Comparison of ENCODE assay signal across 14 cellular contexts in the genomic region with DNA sequence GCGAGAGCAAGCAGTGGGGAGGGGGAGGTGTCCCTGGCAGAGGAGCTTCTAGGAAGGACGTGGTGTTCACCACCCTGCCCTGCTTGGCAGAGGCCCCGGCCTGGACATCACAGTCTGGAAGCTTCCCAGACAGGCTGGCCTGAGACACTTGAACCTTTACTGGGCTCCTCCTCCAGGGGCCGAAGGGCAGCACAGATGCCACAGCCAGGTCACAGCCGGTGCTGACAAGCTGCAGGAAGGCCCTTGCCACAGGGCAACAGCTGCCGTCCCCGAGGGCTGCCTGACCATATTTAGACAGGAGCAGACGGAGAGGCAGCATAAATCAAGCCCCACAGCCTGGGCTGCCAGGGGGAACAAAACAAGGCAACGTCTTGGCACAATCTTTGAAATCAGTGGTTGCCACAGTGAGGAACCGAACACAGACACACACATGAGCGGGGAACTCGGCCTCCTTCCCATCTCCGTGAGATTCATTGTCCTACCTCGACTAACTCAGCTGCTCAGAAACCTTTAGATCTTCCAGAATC. TPM values are rescaled to one million over a fixed set of nuclear protein-coding genes. Genes with fewer than 3 reads are reported as not detected.
A peak's percentile ranks its signal among the peaks of the same experiment; 100 is the strongest.
DNase-seq lines count a peak whose midpoint lies in the region; ATAC-seq and TF ChIP-seq lines count a peak whose summit lies in the region.
"Had no signal": no experiment of that assay in that cellular context is flagged by ENCODE, and none has a peak within 500 bp of the region (broad histone marks: within the 10 kb centered on the region; RNA-seq: fewer than 3 reads in every experiment).

No MANE protein-coding gene starts in this region.

- H3K4me3 ChIP-seq in Panc1 (ENCODE audit: low read depth in 2 of 2, low read length in 2 of 2) (no peak overlapping the region), psoas muscle (no peak overlapping the region)

- H3K27ac ChIP-seq in Panc1 (ENCODE audit: low read length) (no peak overlapping the region), psoas muscle (peak overlapping the region; percentile 33)

- H3K36me3 ChIP-seq in Panc1 (ENCODE audit: control insufficient read depth, insufficient read depth, low read length) (no peaks in the 10 kb centered on the region), psoas muscle (ENCODE audit: insufficient read depth in 1 of 2, low read depth in 1 of 2) (no peaks in the 10 kb centered on the region)

- H3K4me1 ChIP-seq in Panc1 (ENCODE audit: control insufficient read depth, insufficient read depth, low read length) (no peaks in the 10 kb centered on the region), psoas muscle (no peaks in the 10 kb centered on the region)

- TF ChIP-seq CTCF in Panc1 (IDR thresholded peaks at IDR 0.05) (no peak), psoas muscle (IDR thresholded peaks at IDR 0.05) (no peak)

- H3K9me3 ChIP-seq in Panc1 (ENCODE audit: control insufficient read depth, insufficient read depth, low read depth, low read length) (no peaks in the 10 kb centered on the region), psoas muscle (no peaks in the 10 kb centered on the region)

- intact Hi-C loops in Panc1 (cut with micrococcal nuclease; ENCODE audit: unreplicated experiment): no loop called here
- intact Hi-C loops in left cardiac atrium (cut with DNase I): no loop called here
- intact Hi-C loops in psoas muscle (cut with DNase I): no loop called here

- POLR2A ChIA-PET in Panc1 (lab: Charles Lee): no interaction called here
- POLR2A ChIA-PET in HEK293T (lab: Yijun Ruan, JAX): no interaction called here

- in situ Hi-C loops in Panc1 (cut with HindIII; ENCODE audit: low pct_unique_long_range_greater_than_20kb, low sequenced_read_pairs): no loop called here

- CTCF ChIA-PET in Panc1 (lab: Charles Lee): no interaction called here
- CTCF ChIA-PET in HEK293T (lab: Yijun Ruan, JAX): no interaction called here

- no peaks in the 10 kb centered on the region for H3K27me3 ChIP-seq in Panc1 (ENCODE audit: control insufficient read depth, insufficient read depth, low read length)
- no peaks in the 10 kb centered on the region for H3K27me3 ChIP-seq in psoas muscle (ENCODE audit: insufficient read depth in 3 of 3, low read length in 2 of 3)

- ATAC-seq in Panc1: peak; percentile 64
- peak; percentile 59 to 82 for ATAC-seq in left cardiac atrium
- ATAC-seq in psoas muscle: peak; percentile 86 to 95 (median 94)
- no peak for ATAC-seq in GM18498 (IDR thresholded peaks at IDR 0.05; ENCODE audit: unreplicated experiment)
- ATAC-seq: activated CD8-positive, alpha-beta T cell treated with anti-CD3 and anti-CD28 coated beads, Interleukin-2, amount 10 ng/mL, durations not matched to agents 7 days and 5 days; esophagus mucosa had no signal

- DNase-seq in DMS 273 treated with DMSO at 0.1 percent for 48 hours (lab: John Stamatoyannopoulos, UW): peak; percentile 92
- no peak for DNase-seq in Panc1 (ENCODE audit: low read depth, low spot score)
- peak; percentile 43 for DNase-seq in left cardiac atrium
- peak; percentile 37 to 80 for DNase-seq in psoas muscle
- DNase-seq in HEK293T (ENCODE audit: extremely low spot score): no peak
- DNase-seq in stimulated activated CD4-positive, alpha-beta T cell treated with anti-CD3 and anti-CD28 coated beads, Interleukin-15, amount 100 ng/mL, for 24 hours: no peak
- DNase-seq in activated CD4-positive, alpha-beta T cell treated with anti-CD3 and anti-CD28 coated beads for 4 hours: no peak
- DNase-seq: activated CD8-positive, alpha-beta T cell treated with anti-CD3 and anti-CD28 coated beads, Interleukin-2, amount 10 ng/mL, durations not matched to agents 7 days and 5 days; kidney glomerular epithelial cell; small intestine; stimulated activated naive B cell treated with anti-CD40 and anti-IgM and Interleukin-4, amounts not matched to agents 10 μg/mL and 1 μg/mL and 100 μg/mL, for 72 hours; T-cell had no signal

- no TSS peak for BruUV-seq in Panc1 (replicated peaks; lab: Mats Ljungman, UMichigan)

- WGBS in psoas muscle, 3 donors: 5 to 7% (median 7%) methylated on average over 14 of the region's 14 CpGs

TF ChIP-seq in HEK293T, 16 proteins besides CTCF, POLR2A, EP300 and RAD21:
- TF ChIP-seq LEF1 (IDR thresholded peaks at IDR 0.05; ENCODE audit: borderline replicate concordance) (no peak), ELF4 (IDR thresholded peaks at IDR 0.05) (no peak), ARNT (IDR thresholded peaks at IDR 0.05) (no peak), L3MBTL2 (conservative IDR thresholded peaks at IDR 0.05) (no peak), NFRKB (IDR thresholded peaks at IDR 0.05) (no peak), ZNF384 (IDR thresholded peaks at IDR 0.05) (no peak)

RNA-seq across cellular contexts. Expression of gene PRIMA1, which starts 28.4 kb away (rescaled TPM):
- total RNA-seq in Panc1 (2021; ENCODE audit: unreplicated experiment) (0.26 TPM), left cardiac atrium (1 to 10 TPM; 3.6 to 3.9 TPM), psoas muscle (under 1 TPM; 0.17 to 0.77 (median 0.27) TPM)
- 0.10 TPM for polyA plus RNA-seq in Panc1 (2012; ENCODE audit: insufficient read length)
- under 1 TPM; 0.18 to 0.22 (median 0.19) TPM for polyA plus RNA-seq in psoas muscle
- total RNA-seq: activated CD8-positive, alpha-beta T cell treated with anti-CD3 and anti-CD28 coated beads, Interleukin-2, amount 10 ng/mL, durations not matched to agents 7 days and 5 days; T-cell had no signal

Comparison
In these comparisons a context has a peak if more than half of its experiments do, and no peak if none do; other contexts are left out.
1. DNase-seq: peak in DMS 273 treated with DMSO at 0.1 percent for 48 hours (single experiment), left cardiac atrium (single experiment) and psoas muscle (2 of 2); none in Panc1 (single experiment), HEK293T (single experiment), stimulated activated CD4-positive, alpha-beta T cell treated with anti-CD3 and anti-CD28 coated beads, Interleukin-15, amount 100 ng/mL, for 24 hours (single experiment) and activated CD4-positive, alpha-beta T cell treated with anti-CD3 and anti-CD28 coated beads for 4 hours (0 of 2).